ENCODE assay signal across 9 cellular contexts in the genomic region with DNA sequence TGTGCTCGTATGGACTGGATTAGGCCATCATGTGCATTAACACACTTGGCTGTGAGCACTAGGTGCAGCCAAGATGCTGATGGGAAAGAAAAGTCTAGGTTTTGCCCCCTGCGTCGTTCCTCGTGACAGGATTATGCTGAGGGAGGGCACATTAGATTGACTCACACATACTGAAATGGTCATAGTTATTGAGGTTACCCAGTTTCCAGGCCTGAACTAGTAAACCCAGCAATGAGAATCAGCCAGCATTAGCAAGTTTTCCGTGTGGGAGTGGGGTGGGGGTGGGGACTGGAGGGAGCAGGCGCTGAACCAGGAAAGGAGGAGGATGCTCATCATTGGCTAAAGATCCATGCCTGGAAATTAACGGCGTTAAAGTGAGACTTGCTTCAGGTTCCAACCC.
DNase-seq lines count a peak whose midpoint lies in the region; ATAC-seq and TF ChIP-seq lines count a peak whose summit lies in the region.
"Had no signal": no experiment of that assay in that cellular context is flagged by ENCODE, and none has a peak within 500 bp of the region (broad histone marks: within the 10 kb centered on the region; RNA-seq: fewer than 3 reads in every experiment).

No MANE protein-coding gene starts in this region.

- ATAC-seq in HG02571 (IDR thresholded peaks at IDR 0.05; ENCODE audit: unreplicated experiment) (no peak), GM19397 (IDR thresholded peaks at IDR 0.05; ENCODE audit: unreplicated experiment) (no peak)
- ATAC-seq: activated naive CD4-positive, alpha-beta T cell treated with anti-CD3 and anti-CD28 coated beads, Interleukin-2, amount 50 U/mL, for 72 hours had no signal

- no peak for TF ChIP-seq CTCF in esophagus muscularis mucosa (IDR thresholded peaks at IDR 0.05)

- TF ChIP-seq EP300 in esophagus muscularis mucosa (IDR thresholded peaks at IDR 0.05), result no peak

- DNase-seq in RPMI7951 (ENCODE audit: low read depth) (peak; percentile 2), esophagus muscularis mucosa (ENCODE audit: extremely low spot score) (peak; percentile 90), putamen (ENCODE audit: low spot score) (no peak), SKM-1 treated with dmso at 0.1 percent for 144 hours (lab: John Stamatoyannopoulos, UW; ENCODE audit: unreplicated experiment) (no peak)

- H3K4me3 ChIP-seq in ACC112 (ENCODE audit: low read depth, low read length) (peak overlapping the region; percentile 75), esophagus muscularis mucosa (peak overlapping the region; percentile 46 to 52 (median 48)), neuron (ENCODE audit: low read length) (peak overlapping the region; percentile 44)

- H2AFZ ChIP-seq in ACC112 (ENCODE audit: low read length, unreplicated experiment) (no peak overlapping the region), neuron (ENCODE audit: low read depth, low read length) (no peak overlapping the region)

- intact Hi-C loops in esophagus muscularis mucosa (cut with DNase I), result loop anchor here (5.0 kb wide), 1 partner anchor 895 kb away; no protein-coding TSS in a partner anchor

- H3K9me3 ChIP-seq in esophagus muscularis mucosa (no peaks in the 10 kb centered on the region), neuron (ENCODE audit: low read length) (no peaks in the 10 kb centered on the region)

- H3K27ac ChIP-seq in ACC112 (ENCODE audit: low read depth, low read length), result peak overlapping the region; percentile 100
- H3K27ac ChIP-seq in esophagus muscularis mucosa (replicated peaks in 1 of 4), result peak overlapping the region; percentile 95 to 99 (median 96)

- H3K4me1 ChIP-seq in ACC112 (ENCODE audit: control insufficient read depth, insufficient read depth, low read length, unreplicated experiment) (peaks cover 55% of the 10 kb centered on the region), esophagus muscularis mucosa (peaks cover 55 to 79% (median 66%) of the 10 kb centered on the region in 4 donors), neuron (ENCODE audit: insufficient read depth, low read length) (peaks cover 8% of the 10 kb centered on the region)

- H3K36me3 ChIP-seq in ACC112 (ENCODE audit: insufficient read depth, low read length), result no peaks in the 10 kb centered on the region; the same call in 1 of the 2 replicates
- H3K36me3 ChIP-seq in esophagus muscularis mucosa, result no peaks in the 10 kb centered on the region
- H3K36me3 ChIP-seq in neuron (ENCODE audit: insufficient read depth, low read length), result no peaks in the 10 kb centered on the region

- peak; percentile 6 for TF ChIP-seq POLR2A in esophagus muscularis mucosa (IDR thresholded peaks at IDR 0.05; ENCODE audit: low read depth)

- 47% methylated on average over 8 of the region's 8 CpGs for WGBS in esophagus muscularis mucosa

- H3K27me3 ChIP-seq in ACC112 (ENCODE audit: insufficient read depth, low read length) (no peaks in the 10 kb centered on the region), esophagus muscularis mucosa (no peaks in the 10 kb centered on the region), neuron (ENCODE audit: insufficient read depth, low read length) (no peaks in the 10 kb centered on the region)

- H3K79me2 ChIP-seq in ACC112 (ENCODE audit: control insufficient read depth, insufficient read depth, low read length, unreplicated experiment), result no peaks in the 10 kb centered on the region

Comparison
In these comparisons a context has a peak if more than half of its experiments do, and no peak if none do; other contexts are left out.
1. DNase-seq: peak in RPMI7951 (single experiment) and esophagus muscularis mucosa (single experiment); none in putamen (single experiment) and SKM-1 treated with dmso at 0.1 percent for 144 hours (single experiment).
2. Peak in every context shown above with its lines, with median percentiles within 50 percentile points of each other: H3K4me3 ChIP-seq.